Comparison of ENCODE assay signal across 1 cellular context in genomic region chr2:25671622-25672021, GRCh38.
TF ChIP-seq lines count a peak whose summit lies in the region.

No MANE protein-coding gene starts in this region.

TF ChIP-seq in SK-N-SH treated with all-trans-retinoic acid at 6 μM for 48 hours, 23 proteins besides CTCF, POLR2A, EP300 and RAD21 (continued from another document):
- no peak for TF ChIP-seq PATZ1 (CRISPR knock-in tag; IDR thresholded peaks at IDR 0.05; ENCODE audit: borderline replicate concordance)
- TF ChIP-seq ZNF565 (CRISPR knock-in tag; conservative IDR thresholded peaks at IDR 0.05; ENCODE audit: low read depth): no peak
- TF ChIP-seq ZC3H10 (CRISPR knock-in tag; IDR thresholded peaks at IDR 0.05): no peak
- TF ChIP-seq, protein P1, sequence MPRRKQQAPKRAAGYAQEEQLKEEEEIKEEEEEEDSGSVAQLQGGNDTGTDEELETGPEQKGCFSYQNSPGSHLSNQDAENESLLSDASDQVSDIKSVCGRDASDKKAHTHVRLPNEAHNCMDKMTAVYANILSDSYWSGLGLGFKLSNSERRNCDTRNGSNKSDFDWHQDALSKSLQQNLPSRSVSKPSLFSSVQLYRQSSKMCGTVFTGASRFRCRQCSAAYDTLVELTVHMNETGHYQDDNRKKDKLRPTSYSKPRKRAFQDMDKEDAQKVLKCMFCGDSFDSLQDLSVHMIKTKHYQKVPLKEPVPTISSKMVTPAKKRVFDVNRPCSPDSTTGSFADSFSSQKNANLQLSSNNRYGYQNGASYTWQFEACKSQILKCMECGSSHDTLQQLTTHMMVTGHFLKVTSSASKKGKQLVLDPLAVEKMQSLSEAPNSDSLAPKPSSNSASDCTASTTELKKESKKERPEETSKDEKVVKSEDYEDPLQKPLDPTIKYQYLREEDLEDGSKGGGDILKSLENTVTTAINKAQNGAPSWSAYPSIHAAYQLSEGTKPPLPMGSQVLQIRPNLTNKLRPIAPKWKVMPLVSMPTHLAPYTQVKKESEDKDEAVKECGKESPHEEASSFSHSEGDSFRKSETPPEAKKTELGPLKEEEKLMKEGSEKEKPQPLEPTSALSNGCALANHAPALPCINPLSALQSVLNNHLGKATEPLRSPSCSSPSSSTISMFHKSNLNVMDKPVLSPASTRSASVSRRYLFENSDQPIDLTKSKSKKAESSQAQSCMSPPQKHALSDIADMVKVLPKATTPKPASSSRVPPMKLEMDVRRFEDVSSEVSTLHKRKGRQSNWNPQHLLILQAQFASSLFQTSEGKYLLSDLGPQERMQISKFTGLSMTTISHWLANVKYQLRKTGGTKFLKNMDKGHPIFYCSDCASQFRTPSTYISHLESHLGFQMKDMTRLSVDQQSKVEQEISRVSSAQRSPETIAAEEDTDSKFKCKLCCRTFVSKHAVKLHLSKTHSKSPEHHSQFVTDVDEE (CRISPR knock-in tag; IDR thresholded peaks at IDR 0.05): no peak
- no peak for TF ChIP-seq RARB (CRISPR knock-in tag; IDR thresholded peaks at IDR 0.05)
- TF ChIP-seq ZNF8 (CRISPR knock-in tag; IDR thresholded peaks at IDR 0.05): no peak
- TF ChIP-seq ZFP3 (CRISPR knock-in tag; IDR thresholded peaks at IDR 0.05): no peak
- no peak for TF ChIP-seq TOX (CRISPR knock-in tag; IDR thresholded peaks at IDR 0.05; ENCODE audit: borderline replicate concordance)
- no peak for TF ChIP-seq CREB5 (CRISPR knock-in tag; IDR thresholded peaks at IDR 0.05; ENCODE audit: low read depth)
- TF ChIP-seq ZNF70 (CRISPR knock-in tag; IDR thresholded peaks at IDR 0.05): no peak
- no peak for TF ChIP-seq POU6F1 (CRISPR knock-in tag; IDR thresholded peaks at IDR 0.05; ENCODE audit: borderline replicate concordance, low read depth)
- no peak for TF ChIP-seq CSDC2 (CRISPR knock-in tag; IDR thresholded peaks at IDR 0.05)
- no peak for TF ChIP-seq PPARA (CRISPR knock-in tag; IDR thresholded peaks at IDR 0.05; ENCODE audit: borderline replicate concordance)
- no peak for TF ChIP-seq ESRRG (CRISPR knock-in tag; IDR thresholded peaks at IDR 0.05)
